Comparison of ENCODE assay signal across 9 cellular contexts in the genomic region with DNA sequence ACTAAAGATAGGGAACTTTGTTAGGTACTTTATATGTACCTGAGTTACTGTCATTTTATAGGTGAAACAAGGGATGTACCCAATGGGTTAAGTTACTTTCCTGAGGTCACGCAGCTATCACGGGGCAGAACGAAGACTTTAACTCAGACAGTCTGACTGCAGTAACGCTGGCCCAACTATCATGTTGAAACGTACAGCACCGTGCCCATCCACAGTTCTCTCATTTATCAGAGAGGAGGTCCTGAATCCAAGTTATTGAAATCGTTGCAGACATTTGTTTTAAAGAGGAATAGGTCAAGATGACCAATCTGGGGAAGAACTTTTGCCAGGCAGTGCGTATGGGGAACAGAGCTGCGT. TPM values are rescaled to one million over a fixed set of nuclear protein-coding genes. Genes with fewer than 3 reads are reported as not detected.
A peak's percentile ranks its signal among the peaks of the same experiment; 100 is the strongest.
DNase-seq lines count a peak whose midpoint lies in the region; ATAC-seq and TF ChIP-seq lines count a peak whose summit lies in the region.
"Had no signal": no experiment of that assay in that cellular context is flagged by ENCODE, and none has a peak within 500 bp of the region (broad histone marks: within the 10 kb centered on the region; RNA-seq: fewer than 3 reads in every experiment).

No MANE protein-coding gene starts in this region.

- no peaks in the 10 kb centered on the region for H3K9me2 ChIP-seq in OCI-LY7 (ENCODE audit: insufficient read depth, low read length)

- H3K4me1 Mint-ChIP-seq in stimulated activated naive CD8-positive, alpha-beta T cell treated with anti-CD3 and anti-CD28 coated beads, Interleukin-15, amount 100 ng/mL, for 72 hours, result peaks cover 65% of the 10 kb centered on the region

- DNase-seq in OCI-LY7 (ENCODE audit: low spot score), result no peak
- DNase-seq in fibroblast of the aortic adventitia (ENCODE audit: low read depth), result no peak
- DNase-seq in stimulated activated naive CD8-positive, alpha-beta T cell treated with anti-CD3 and anti-CD28 coated beads, Interleukin-15, amount 100 ng/mL, for 72 hours, result no peak
- no peak for DNase-seq in NCI-H1092 treated with DMSO at 0.1 percent for 48 hours (lab: John Stamatoyannopoulos, UW)
- no peak for DNase-seq in NCI-H1105 (lab: John Stamatoyannopoulos, UW)
- DNase-seq in globus pallidus (ENCODE audit: low spot score), result no peak

- peak; percentile 2 for ATAC-seq in GM21619 (IDR thresholded peaks at IDR 0.05; ENCODE audit: unreplicated experiment)
- peak; percentile 44 for ATAC-seq in stimulated activated naive CD8-positive, alpha-beta T cell treated with anti-CD3 and anti-CD28 coated beads, Interleukin-15, amount 100 ng/mL, for 72 hours

- no peaks in the 10 kb centered on the region for H3K27me3 ChIP-seq in BLaER1 treated with 17β-estradiol and CSF1 and Interleukin-3, amounts not matched to agents 10 nM and 100 nM

- CTCF ChIA-PET in OCI-LY7 (lab: Charles Lee; ENCODE audit: unreplicated experiment), result interaction anchor here (1.3 to 2.1 kb wide), 2 partner anchors 10 to 28 kb away, joined by 5 to 12 read pairs; no protein-coding TSS in a partner anchor

- H4K20me1 ChIP-seq in BLaER1 treated with 17β-estradiol and CSF1 and Interleukin-3, amounts not matched to agents 10 nM and 100 nM, result no peaks in the 10 kb centered on the region
- H4K20me1 ChIP-seq in OCI-LY7 (ENCODE audit: insufficient read depth, low read length), result peaks cover 18% of the 10 kb centered on the region

- H3K9me3 Mint-ChIP-seq in stimulated activated naive CD8-positive, alpha-beta T cell treated with anti-CD3 and anti-CD28 coated beads, Interleukin-15, amount 100 ng/mL, for 72 hours, result no peaks in the 10 kb centered on the region

- peak overlapping the region in 9 of 11 experiments; percentile 71 to 86 (median 83); a peak in 18 of 22 replicates for H3K9ac ChIP-seq in BLaER1 treated with 17β-estradiol and CSF1 and Interleukin-3, amounts not matched to agents 10 nM and 100 nM

- BruUV-seq in OCI-LY7 (replicated peaks; lab: Mats Ljungman, UMichigan), result TSS peak; percentile 77

- H3K4me3 ChIP-seq in BLaER1 treated with 17β-estradiol and CSF1 and Interleukin-3, amounts not matched to agents 10 nM and 100 nM, result peak overlapping the region; percentile 67 to 92 (median 83)
- peak overlapping the region; percentile 92 for H3K4me3 ChIP-seq in OCI-LY7 (ENCODE audit: low read depth, low read length, poor library complexity, severe bottlenecking)
- peak overlapping the region; percentile 75 for H3K4me3 ChIP-seq in fibroblast of the aortic adventitia (ENCODE audit: low read depth, low read length)

- peaks cover 40 to 80% (median 76%) of the 10 kb centered on the region in 10 experiments for H3K4me1 ChIP-seq in BLaER1 treated with 17β-estradiol and CSF1 and Interleukin-3, amounts not matched to agents 10 nM and 100 nM
- peaks cover 78% of the 10 kb centered on the region for H3K4me1 ChIP-seq in OCI-LY7 (ENCODE audit: insufficient read depth, low read length, poor library complexity, severe bottlenecking)

- H2AFZ ChIP-seq in OCI-LY7 (ENCODE audit: low read length), result peak overlapping the region; percentile 46; the same call in 1 of the 2 replicates

- peak overlapping the region in 1 of 2 donors; percentile 90 for H3K27ac Mint-ChIP-seq in stimulated activated naive CD8-positive, alpha-beta T cell treated with anti-CD3 and anti-CD28 coated beads, Interleukin-15, amount 100 ng/mL, for 72 hours

- POLR2A ChIA-PET in OCI-LY7 (lab: Charles Lee), result interaction anchor here (0.9 to 9.6 kb wide), 9 partner anchors 9 to 129 kb away, joined by 3 to 157 read pairs (median 7); partner anchors contain the start of gene APPL2

- intact Hi-C loops in OCI-LY7 (cut with micrococcal nuclease; ENCODE audit: unreplicated experiment), result loop anchor here (5.0 to 10.0 kb wide), 3 partner anchors 93 to 855 kb away; partner anchors contain the start of genes APPL2 and WASHC4

- H3K4me3 Mint-ChIP-seq in stimulated activated naive CD8-positive, alpha-beta T cell treated with anti-CD3 and anti-CD28 coated beads, Interleukin-15, amount 100 ng/mL, for 72 hours, result peak overlapping the region; percentile 67 to 80

- peak overlapping the region in 9 of 11 experiments; percentile 72 to 86 (median 79); a peak in 18 of 22 replicates for H3K27ac ChIP-seq in BLaER1 treated with 17β-estradiol and CSF1 and Interleukin-3, amounts not matched to agents 10 nM and 100 nM
- H3K27ac ChIP-seq in OCI-LY7 (ENCODE audit: low read depth, low read length, poor library complexity, severe bottlenecking), result peak overlapping the region; percentile 91
- H3K27ac ChIP-seq: neutrophil had no signal

- H3K79me2 ChIP-seq in OCI-LY7 (ENCODE audit: insufficient read depth, low read depth, low read length), result peaks cover 40% of the 10 kb centered on the region

- no peaks in the 10 kb centered on the region for H3K9me3 ChIP-seq in BLaER1 treated with 17β-estradiol and CSF1 and Interleukin-3, amounts not matched to agents 10 nM and 100 nM (replicated peaks in 1 of 11)
- H3K9me3 ChIP-seq in OCI-LY7 (ENCODE audit: low read length), result no peaks in the 10 kb centered on the region
- H3K9me3 ChIP-seq: neutrophil had no signal

- peaks cover 0 to 8% (median 0%) of the 10 kb centered on the region in 11 experiments; a peak in 3 of 22 replicates for H3K36me3 ChIP-seq in BLaER1 treated with 17β-estradiol and CSF1 and Interleukin-3, amounts not matched to agents 10 nM and 100 nM
- peaks cover 32% of the 10 kb centered on the region; the same call in 1 of the 2 replicates for H3K36me3 ChIP-seq in OCI-LY7 (ENCODE audit: insufficient read depth, low read length)
- H3K36me3 ChIP-seq: neutrophil had no signal

- TF ChIP-seq CTCF in OCI-LY7 (conservative IDR thresholded peaks at IDR 0.05; ENCODE audit: low read length) (no peak), fibroblast of the aortic adventitia (IDR thresholded peaks at IDR 0.05; ENCODE audit: insufficient read depth, low read length) (no peak)

- peak overlapping the region; percentile 77 to 95 (median 83) for H3K4me2 ChIP-seq in BLaER1 treated with 17β-estradiol and CSF1 and Interleukin-3, amounts not matched to agents 10 nM and 100 nM
- H3K4me2 ChIP-seq in OCI-LY7 (ENCODE audit: low read length), result peak overlapping the region; percentile 74

- H3K27me3 Mint-ChIP-seq in stimulated activated naive CD8-positive, alpha-beta T cell treated with anti-CD3 and anti-CD28 coated beads, Interleukin-15, amount 100 ng/mL, for 72 hours, result no peaks in the 10 kb centered on the region

RNA-seq across cellular contexts. Expression of gene C12orf75, which starts 0.6 kb away (rescaled TPM):
- total RNA-seq in OCI-LY7 (2014; rRNA removed; shearing (Covaris generic)), result 147 and 174 TPM in 2 replicates
- total RNA-seq in OCI-LY7 (2022) (448 and 505 TPM in 2 replicates), fibroblast of the aortic adventitia (ENCODE audit: low replicate concordance) (31.7 and 130 TPM in 2 replicates)
